ENCODE assay signal across 15 cellular contexts in the genomic region with DNA sequence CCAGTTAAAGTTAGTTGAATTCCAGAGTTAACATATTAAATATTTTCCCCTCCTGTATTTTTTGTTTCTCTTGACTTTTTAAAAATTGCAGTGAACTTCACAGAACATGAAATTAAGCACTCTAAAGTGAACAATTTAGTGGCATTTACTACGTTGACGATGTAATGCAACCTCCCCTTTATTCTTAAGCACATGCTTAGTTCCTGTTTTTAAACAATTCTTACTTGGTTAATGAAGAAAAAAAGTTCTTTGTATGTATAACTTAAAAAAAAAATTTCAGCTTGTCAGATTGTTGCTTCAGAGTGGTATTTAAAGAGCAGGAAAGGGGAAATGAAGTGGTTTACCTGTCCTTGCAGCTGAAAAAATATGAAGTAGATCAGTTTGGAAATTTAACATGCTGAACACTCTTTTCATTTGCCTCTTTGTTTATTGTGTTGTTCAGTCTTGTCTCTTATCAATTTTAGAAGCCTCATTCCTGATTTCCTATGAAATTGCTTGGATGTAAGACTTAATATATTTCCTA.
DNase-seq lines count a peak whose midpoint lies in the region; ATAC-seq and TF ChIP-seq lines count a peak whose summit lies in the region.
"Had no signal": no experiment of that assay in that cellular context is flagged by ENCODE, and none has a peak within 500 bp of the region (broad histone marks: within the 10 kb centered on the region; RNA-seq: fewer than 3 reads in every experiment).

No MANE protein-coding gene starts in this region.

- ATAC-seq in naive B cell (ENCODE audit: low read depth in 2 of 2) (peak; percentile 41 to 64), HG03045 (IDR thresholded peaks at IDR 0.05; ENCODE audit: unreplicated experiment) (no peak)
- ATAC-seq: PC-3 had no signal

- H3K27ac ChIP-seq in DOHH2 (ENCODE audit: low read depth, low read length) (peak overlapping the region; percentile 35), Karpas-422 (ENCODE audit: low read length) (no peak overlapping the region), OCI-LY3 (ENCODE audit: low read length) (no peak overlapping the region), SJCRH30 (no peak overlapping the region)

- H3K4me3 ChIP-seq in DOHH2 (ENCODE audit: low read length) (peak overlapping the region; percentile 14), Karpas-422 (ENCODE audit: low read length) (no peak overlapping the region), OCI-LY3 (ENCODE audit: low read length) (no peak overlapping the region), SJCRH30 (no peak overlapping the region)
- H3K4me3 ChIP-seq: HAP-1 had no signal

- H3K9me3 ChIP-seq in DOHH2 (ENCODE audit: control insufficient read depth, insufficient read depth, low read length) (no peaks in the 10 kb centered on the region), Karpas-422 (ENCODE audit: low read length) (no peaks in the 10 kb centered on the region), OCI-LY3 (ENCODE audit: insufficient read depth, low read length) (no peaks in the 10 kb centered on the region), SJCRH30 (replicated peaks) (no peaks in the 10 kb centered on the region)
- H3K9me3 ChIP-seq: HAP-1 had no signal

- H2AFZ ChIP-seq in Karpas-422 (ENCODE audit: low read length) (no peak overlapping the region), OCI-LY3 (ENCODE audit: low read depth, low read length) (no peak overlapping the region)

- peaks cover 0 to 7% of the 10 kb centered on the region in 2 donors for H3K36me3 Mint-ChIP-seq in naive B cell

- peak; percentile 36 for DNase-seq in Karpas-422
- peak; percentile 5 for DNase-seq in naive B cell
- DNase-seq in midbrain (lab: John Stamatoyannopoulos, UW), result no peak
- no peak for DNase-seq in SJCRH30
- DNase-seq: DMS 273 treated with DMSO at 0.1 percent for 48 hours, GF-D8, NCI-H1105, NCI-H2081 treated with DMSO at 0.1 percent for 48 hours, RPMI8226, SHP77 treated with DMSO at 0.1 percent for 48 hours had no signal

- H3K4me1 Mint-ChIP-seq in naive B cell, result peaks cover 14 to 36% (median 20%) of the 10 kb centered on the region in 3 donors

- TF ChIP-seq CTCF in DOHH2 (IDR thresholded peaks at IDR 0.05; ENCODE audit: low read depth, low read length, poor library complexity, severe bottlenecking) (no peak), OCI-LY3 (IDR thresholded peaks at IDR 0.05; ENCODE audit: low read depth, low read length) (no peak)

- peak overlapping the region in 5 of 8 donors; percentile 6 to 75 (median 37) for H3K4me3 Mint-ChIP-seq in naive B cell

- no peak overlapping the region for H3K9ac ChIP-seq in Karpas-422 (ENCODE audit: low read length)
- H3K9ac ChIP-seq in OCI-LY3 (ENCODE audit: low read length), result no peak overlapping the region

- peak overlapping the region in 2 of 6 donors; percentile 40 to 61 for H3K27ac Mint-ChIP-seq in naive B cell

- H3K9me3 Mint-ChIP-seq in naive B cell, result peaks cover 0 to 6% (median 5%) of the 10 kb centered on the region in 7 donors

- H3K79me2 ChIP-seq in DOHH2 (ENCODE audit: control insufficient read depth, low read length) (no peaks in the 10 kb centered on the region), Karpas-422 (ENCODE audit: low read length) (no peaks in the 10 kb centered on the region), OCI-LY3 (ENCODE audit: low read length) (no peaks in the 10 kb centered on the region)

- H3K36me3 ChIP-seq in DOHH2 (ENCODE audit: control insufficient read depth, low read length) (peaks cover 7% of the 10 kb centered on the region; the same call in 1 of the 2 replicates), Karpas-422 (ENCODE audit: insufficient read depth, low read length) (no peaks in the 10 kb centered on the region), OCI-LY3 (replicated peaks; ENCODE audit: low read depth, low read length) (no peaks in the 10 kb centered on the region), SJCRH30 (no peaks in the 10 kb centered on the region; the same call in 1 of the 2 replicates)
- H3K36me3 ChIP-seq: HAP-1 had no signal

- H3K27me3 ChIP-seq in DOHH2 (ENCODE audit: control insufficient read depth, low read length) (no peaks in the 10 kb centered on the region), Karpas-422 (ENCODE audit: low read length) (no peaks in the 10 kb centered on the region), OCI-LY3 (ENCODE audit: low read depth, low read length) (peaks cover 9% of the 10 kb centered on the region; the same call in 1 of the 2 replicates), SJCRH30 (no peaks in the 10 kb centered on the region)

- H3K9me2 ChIP-seq in DOHH2 (replicated peaks; ENCODE audit: control insufficient read depth, low read length), result no peaks in the 10 kb centered on the region
- H3K9me2 ChIP-seq in Karpas-422 (replicated peaks; ENCODE audit: insufficient read depth, low read length), result no peaks in the 10 kb centered on the region

- H3K4me1 ChIP-seq in DOHH2 (ENCODE audit: control insufficient read depth, low read length) (peaks cover 33% of the 10 kb centered on the region), Karpas-422 (ENCODE audit: low read length) (0 out of 2 replicates have a peak, but pooled peaks cover 3% of the 10 kb centered on the region), OCI-LY3 (ENCODE audit: low read length) (peaks cover 20% of the 10 kb centered on the region), SJCRH30 (peaks cover 6% of the 10 kb centered on the region)
- H3K4me1 ChIP-seq: HAP-1 had no signal

- H3K27me3 Mint-ChIP-seq in naive B cell, result no peaks in the 10 kb centered on the region

- H3K4me2 ChIP-seq in DOHH2 (ENCODE audit: low read length) (peak overlapping the region; percentile 38), Karpas-422 (ENCODE audit: low read depth, low read length, poor library complexity, severe bottlenecking) (no peak overlapping the region), OCI-LY3 (ENCODE audit: low read length) (peak overlapping the region; percentile 1; the same call in 1 of the 2 replicates)

- peaks cover 9% of the 10 kb centered on the region; the same call in 1 of the 2 replicates for H3F3A ChIP-seq in DOHH2 (ENCODE audit: control insufficient read depth, insufficient read depth)

- no peaks in the 10 kb centered on the region for H4K20me1 ChIP-seq in DOHH2 (ENCODE audit: control insufficient read depth, insufficient read depth, low read depth, low read length)
- no peaks in the 10 kb centered on the region for H4K20me1 ChIP-seq in Karpas-422 (ENCODE audit: insufficient read depth, low read depth, low read length)
- no peaks in the 10 kb centered on the region for H4K20me1 ChIP-seq in OCI-LY3 (ENCODE audit: insufficient read depth, low read length)

Comparison
In these comparisons a context has a peak if more than half of its experiments do, and no peak if none do; other contexts are left out.
1. DNase-seq: peak in Karpas-422 (single experiment) and naive B cell (single experiment); none in midbrain (single experiment) and SJCRH30 (0 of 2).